Comparison of ENCODE assay signal across 32 cellular contexts in genomic region chr9:72232778-72233177, GRCh38.
"Had no signal": no experiment of that assay in that cellular context is flagged by ENCODE, and none has a peak within 500 bp of the region (broad histone marks: within the 10 kb centered on the region; RNA-seq: fewer than 3 reads in every experiment).

No MANE protein-coding gene starts in this region.

- H3K27me3 ChIP-seq: MG63, Peyer's patch, SJSA1 had no signal

- DNase-seq: Karpas-422, MG63, NCI-H1048, NCI-H1092 treated with DMSO at 0.1 percent for 48 hours, NCI-H1105 treated with DMSO at 0.1 percent for 48 hours, NCI-H1417, NCI-H1436, NCI-H146, NCI-H1694, NCI-H187, NCI-H1930, NCI-H2029 treated with DMSO at 0.1 percent for 48 hours, NCI-H2081 treated with DMSO at 0.1 percent for 48 hours, NCI-H2107, NCI-H2171, NCI-H226, NCI-H446 treated with DMSO at 0.1 percent for 48 hours, NCI-H510A, NCI-H524, NCI-H526, NCI-H774, OCI-M1, PC-3, Peyer's patch, Right ventricle myocardium superior, RPMI8226, SHP77 treated with DMSO at 0.1 percent for 48 hours, SK-N-SH, SW 1271, T-helper 1 cell had no signal

- ATAC-seq: PC-3 had no signal

- H3K4me1 ChIP-seq: Peyer's patch, SJSA1 had no signal

- H3K27ac ChIP-seq: KMS-11, Peyer's patch, SJSA1 had no signal

- H3K4me2 ChIP-seq: KMS-11, SK-N-SH had no signal

- H3K4me3 ChIP-seq: MG63, Peyer's patch, SJSA1 had no signal

- H3K9me3 ChIP-seq: MG63, Peyer's patch, SJSA1, SK-N-SH had no signal

- H3K36me3 ChIP-seq: MG63, SJSA1 had no signal

- H3K9ac ChIP-seq: KMS-11, SK-N-SH had no signal
